In genomic region chr16:17768257-17768656, GRCh38 we compare ENCODE assay signal across 1 cellular context.
TF ChIP-seq lines count a peak whose summit lies in the region.

No MANE protein-coding gene starts in this region.

TF ChIP-seq in WTC11, 78 proteins besides CTCF, POLR2A, EP300 and RAD21 (continued from another document):
- TF ChIP-seq ARID4B (CRISPR knock-in tag; IDR thresholded peaks at IDR 0.05; ENCODE audit: borderline replicate concordance), result no peak
- no peak for TF ChIP-seq MXD4 (CRISPR knock-in tag; IDR thresholded peaks at IDR 0.05; ENCODE audit: borderline replicate concordance)
- TF ChIP-seq ZNF317 (CRISPR knock-in tag; IDR thresholded peaks at IDR 0.05; ENCODE audit: borderline replicate concordance, low read depth), result no peak
- no peak for TF ChIP-seq IRF1 (CRISPR knock-in tag; IDR thresholded peaks at IDR 0.05)
- TF ChIP-seq JUN (CRISPR knock-in tag; IDR thresholded peaks at IDR 0.05), result no peak
